In genomic region chr2:114025030-114025429, GRCh38 we compare ENCODE assay signal across 29 cellular contexts.
"Had no signal": no experiment of that assay in that cellular context is flagged by ENCODE, and none has a peak within 500 bp of the region (broad histone marks: within the 10 kb centered on the region; RNA-seq: fewer than 3 reads in every experiment).

No MANE protein-coding gene starts in this region.

- DNase-seq: colonic mucosa; effector CD8-positive, alpha-beta T cell; foreskin keratinocyte; heart left ventricle; hippocampal formation; left cardiac atrium; left lung; mesenchymal stem cell; midbrain; naive thymus-derived CD8-positive, alpha-beta T cell; nephron progenitor cell; nucleus accumbens; posterior cingulate gyrus; psoas muscle; right cardiac atrium; sigmoid colon; stimulated activated CD4-positive, alpha-beta T cell treated with anti-CD3 and anti-CD28 coated beads, Interleukin-2, amount 100 ng/mL, for 24 hours; stimulated activated CD4-positive, alpha-beta T cell treated with anti-CD3 and anti-CD28 coated beads, Interleukin-4, amount 100 ng/mL, for 24 hours; stimulated activated naive CD4-positive, alpha-beta T cell treated with Interleukin-2 at 50 U/mL for 16 hours; stomach; tibial artery had no signal

- ATAC-seq: foreskin keratinocyte; gastroesophageal sphincter; heart left ventricle; left cardiac atrium; left lung; naive thymus-derived CD8-positive, alpha-beta T cell; psoas muscle; right cardiac atrium; stimulated activated effector memory CD8-positive, alpha-beta T cell treated with anti-CD3 and anti-CD28 coated beads, Interleukin-12 subunit alpha, Interleukin-12 subunit beta, amount 100 ng/mL, for 72 hours had no signal

- H3K27ac ChIP-seq: colonic mucosa, esophagus muscularis mucosa, foreskin keratinocyte, gastroesophageal sphincter, heart left ventricle, left lung, psoas muscle, sigmoid colon, stomach, tibial artery had no signal

- H3K4me1 Mint-ChIP-seq: naive thymus-derived CD8-positive, alpha-beta T cell; nephron progenitor cell; stimulated activated effector memory CD8-positive, alpha-beta T cell treated with anti-CD3 and anti-CD28 coated beads, Interleukin-12 subunit alpha, Interleukin-12 subunit beta, amount 100 ng/mL, for 72 hours had no signal

- H3K27me3 Mint-ChIP-seq: type B pancreatic cell had no signal

- H3K36me3 Mint-ChIP-seq: stimulated activated effector memory CD8-positive, alpha-beta T cell treated with anti-CD3 and anti-CD28 coated beads, Interleukin-12 subunit alpha, Interleukin-12 subunit beta, amount 100 ng/mL, for 72 hours; type B pancreatic cell had no signal

- H3K36me3 ChIP-seq: colonic mucosa, esophagus muscularis mucosa, gastroesophageal sphincter, heart left ventricle, left lung, sigmoid colon, stomach, tibial artery had no signal

- H3K4me3 ChIP-seq: colonic mucosa, esophagus muscularis mucosa, gastroesophageal sphincter, heart left ventricle, left lung, psoas muscle, sigmoid colon, stomach, tibial artery had no signal

- H3K9me3 ChIP-seq: colonic mucosa, psoas muscle had no signal

- H3K27ac Mint-ChIP-seq: dendritic cell treated with granulocyte-macrophage colony-stimulating factor and Interleukin-4, amounts not matched to agents 40 ng/mL and 50 ng/mL, for 4 days; naive thymus-derived CD8-positive, alpha-beta T cell; nephron progenitor cell; stimulated activated effector memory CD8-positive, alpha-beta T cell treated with anti-CD3 and anti-CD28 coated beads, Interleukin-12 subunit alpha, Interleukin-12 subunit beta, amount 100 ng/mL, for 72 hours; type B pancreatic cell had no signal

- H3K4me3 Mint-ChIP-seq: dendritic cell treated with granulocyte-macrophage colony-stimulating factor and Interleukin-4, amounts not matched to agents 40 ng/mL and 50 ng/mL, for 4 days; naive thymus-derived CD8-positive, alpha-beta T cell; nephron progenitor cell; stimulated activated effector memory CD8-positive, alpha-beta T cell treated with anti-CD3 and anti-CD28 coated beads, Interleukin-12 subunit alpha, Interleukin-12 subunit beta, amount 100 ng/mL, for 72 hours; type B pancreatic cell had no signal

- FAIRE-seq: endothelial cell of umbilical vein, islet of Langerhans, urothelium cell line had no signal

- H3K27me3 ChIP-seq: colonic mucosa, esophagus muscularis mucosa, foreskin keratinocyte, gastroesophageal sphincter, heart left ventricle, left lung, sigmoid colon, stomach, tibial artery had no signal

- H3K4me1 ChIP-seq: colonic mucosa, esophagus muscularis mucosa, gastroesophageal sphincter, heart left ventricle, left lung, psoas muscle, sigmoid colon, stomach, tibial artery had no signal
